24 cellular contexts compared by ENCODE assay signal in genomic region chr11:114264381-114264780, GRCh38. TPM values are rescaled to one million over a fixed set of nuclear protein-coding genes. Genes with fewer than 3 reads are reported as not detected.
DNase-seq lines count a peak whose midpoint lies in the region; ATAC-seq, FAIRE-seq and TF ChIP-seq lines count a peak whose summit lies in the region.
"Had no signal": no experiment of that assay in that cellular context is flagged by ENCODE, and none has a peak within 500 bp of the region (broad histone marks: within the 10 kb centered on the region; RNA-seq: fewer than 3 reads in every experiment).

No MANE protein-coding gene starts in this region.

- BruUV-seq in HepG2 (replicated peaks; lab: Mats Ljungman, UMichigan): no TSS peak

- H3K27ac ChIP-seq in right lobe of liver (peak overlapping the region in 2 of 3 donors; percentile 68 to 80), HepG2 (ENCODE audit: extremely low read length, insufficient read depth, low read length) (no peak overlapping the region), upper lobe of right lung (no peak overlapping the region)
- H3K27ac ChIP-seq: 22Rv1; BLaER1 treated with 17β-estradiol and CSF1 and Interleukin-3, amounts not matched to agents 10 nM and 100 nM had no signal

- H3K4me2 ChIP-seq in HepG2 (ENCODE audit: low read depth, low read length): no peak overlapping the region
- H3K4me2 ChIP-seq: BLaER1 treated with 17β-estradiol and CSF1 and Interleukin-3, amounts not matched to agents 10 nM and 100 nM had no signal

- no peak for TF ChIP-seq CTCF in right lobe of liver (IDR thresholded peaks at IDR 0.05)
- no peak for TF ChIP-seq CTCF in HepG2 (CRISPR knock-in tag; IDR thresholded peaks at IDR 0.05)
- no peak for TF ChIP-seq CTCF in upper lobe of right lung (IDR thresholded peaks at IDR 0.05)

- no peak overlapping the region for H3K9ac ChIP-seq in HepG2 (ENCODE audit: insufficient read depth, low read depth, low read length)
- H3K9ac ChIP-seq: BLaER1 treated with 17β-estradiol and CSF1 and Interleukin-3, amounts not matched to agents 10 nM and 100 nM had no signal

- CTCF ChIA-PET in HepG2 (lab: Yijun Ruan, JAX; ENCODE audit: low intra/inter-chr PET ratio, low total read pairs): no interaction called here

- H3K27me3 ChIP-seq in right lobe of liver: no peaks in the 10 kb centered on the region
- peaks cover 4 to 10% of the 10 kb centered on the region in 2 experiments; a peak in 2 of 5 replicates for H3K27me3 ChIP-seq in HepG2 (ENCODE audit: control insufficient read depth in 1 of 2, insufficient read depth in 2 of 2, low read length in 2 of 2)
- no peaks in the 10 kb centered on the region for H3K27me3 ChIP-seq in upper lobe of right lung
- H3K27me3 ChIP-seq: BLaER1 treated with 17β-estradiol and CSF1 and Interleukin-3, amounts not matched to agents 10 nM and 100 nM had no signal

- in situ Hi-C loops in HepG2 (cut with HindIII; ENCODE audit: extremely low pct_ligation_motif_present, low pct_unique_long_range_greater_than_20kb): loop anchor here (5.0 to 25.0 kb wide), 4 partner anchors 227 to 452 kb away; no protein-coding TSS in a partner anchor

- H4K20me1 ChIP-seq in HepG2 (ENCODE audit: insufficient read depth, low read length): no peaks in the 10 kb centered on the region

- TF ChIP-seq RAD21 in HepG2 (CRISPR knock-in tag; IDR thresholded peaks at IDR 0.05): no peak

- peaks cover 0 to 59% (median 26%) of the 10 kb centered on the region in 4 donors for H3K4me1 ChIP-seq in right lobe of liver
- no peaks in the 10 kb centered on the region for H3K4me1 ChIP-seq in HepG2 (ENCODE audit: insufficient read depth, low read length)
- peaks cover 16% of the 10 kb centered on the region for H3K4me1 ChIP-seq in upper lobe of right lung
- H3K4me1 ChIP-seq: BE2C, HAP-1 had no signal

- 58% methylated on average over 2 of the region's 2 CpGs for WGBS in right lobe of liver (ENCODE audit: insufficient coverage, low coverage, low lambda C conversion rate, missing lambda C conversion rate)
- 6% methylated on average over 2 of the region's 2 CpGs for WGBS in HepG2 (ENCODE audit: low lambda C conversion rate)

- ATAC-seq in right lobe of liver (no peak), HepG2 (no peak), upper lobe of right lung (no peak)
- ATAC-seq: GM12878 had no signal

- no peak for DNase-seq in right lobe of liver
- DNase-seq in HepG2 (ENCODE audit: low spot score): no peak
- peak; percentile 26 for DNase-seq in mesenteric fat pad (ENCODE audit: low spot score)
- peak; percentile 12 for DNase-seq in upper lobe of right lung
- DNase-seq in SHP77 treated with DMSO at 0.1 percent for 48 hours (lab: John Stamatoyannopoulos, UW): no peak
- no peak for DNase-seq in globus pallidus (ENCODE audit: low spot score)
- DNase-seq: BE2C; CD4-positive, alpha-beta T cell; CD8-positive, alpha-beta memory T cell; DMS 273 treated with DMSO at 0.1 percent for 48 hours; DMS79; EL; GDM1; GOT3; HFFc6 had no signal

- FAIRE-seq in HepG2 (lab: Jason Lieb, UNC): no peak
- FAIRE-seq: A204.1, D721Med, GM12878, GM18507, H54 had no signal

- TF ChIP-seq POLR2A in right lobe of liver (IDR thresholded peaks at IDR 0.05) (no peak), HepG2 (IDR thresholded peaks at IDR 0.05; ENCODE audit: insufficient read depth in 1 of 2, low read depth in 2 of 2, low read length in 2 of 2) (no peak)

- POLR2A ChIA-PET in HepG2 (lab: Yijun Ruan, JAX): no interaction called here

- no peak for TF ChIP-seq EP300 in HepG2 (IDR thresholded peaks at IDR 0.05; ENCODE audit: low read depth in 2 of 2, low read length in 2 of 2)
- no peak for TF ChIP-seq EP300 in HepG2 (CRISPR knock-in tag; IDR thresholded peaks at IDR 0.05; ENCODE audit: borderline replicate concordance)

- no peaks in the 10 kb centered on the region for H3K79me2 ChIP-seq in HepG2 (ENCODE audit: insufficient read depth, low read length)

- H2AFZ ChIP-seq in HepG2 (ENCODE audit: low read length): no peak overlapping the region

- H3K4me3 ChIP-seq in right lobe of liver: no peak overlapping the region
- H3K4me3 ChIP-seq in HepG2 (replicated peaks in 1 of 3; ENCODE audit: insufficient read depth in 1 of 3, low read depth in 2 of 3, low read length in 3 of 3): no peak overlapping the region
- no peak overlapping the region for H3K4me3 ChIP-seq in upper lobe of right lung
- H3K4me3 ChIP-seq: BLaER1 treated with 17β-estradiol and CSF1 and Interleukin-3, amounts not matched to agents 10 nM and 100 nM; GM12878; HAP-1 had no signal

- no peaks in the 10 kb centered on the region for H3K9me3 ChIP-seq in right lobe of liver
- H3K9me3 ChIP-seq in HepG2 (ENCODE audit: low read length): no peaks in the 10 kb centered on the region
- H3K9me3 ChIP-seq in upper lobe of right lung: no peaks in the 10 kb centered on the region
- H3K9me3 ChIP-seq: BE2C; BLaER1 treated with 17β-estradiol and CSF1 and Interleukin-3, amounts not matched to agents 10 nM and 100 nM; HAP-1 had no signal

- intact Hi-C loops in right lobe of liver (cut with DNase I): loop anchor here (5.0 to 10.0 kb wide), 3 partner anchors 240 to 367 kb away; no protein-coding TSS in a partner anchor
- intact Hi-C loops in HepG2 (cut with micrococcal nuclease; ENCODE audit: unreplicated experiment): loop anchor here (10.0 kb wide), 1 partner anchor 80 kb away; no protein-coding TSS in a partner anchor
- intact Hi-C loops in upper lobe of right lung (cut with DNase I): loop anchor here (5.0 to 10.0 kb wide), 2 partner anchors 227 to 370 kb away; no protein-coding TSS in a partner anchor

- H3K36me3 ChIP-seq in right lobe of liver (no peaks in the 10 kb centered on the region), HepG2 (replicated peaks in 1 of 2; ENCODE audit: control insufficient read depth in 1 of 2, insufficient read depth in 2 of 2, low read length in 2 of 2) (no peaks in the 10 kb centered on the region), upper lobe of right lung (no peaks in the 10 kb centered on the region)
- H3K36me3 ChIP-seq: BE2C; BLaER1 treated with 17β-estradiol and CSF1 and Interleukin-3, amounts not matched to agents 10 nM and 100 nM; HAP-1 had no signal

TF ChIP-seq in HepG2, 621 proteins besides CTCF, POLR2A, EP300 and RAD21 (continues in another document):
- TF ChIP-seq MATR3 (CRISPR knock-in tag; IDR thresholded peaks at IDR 0.05) (no peak), THAP8 (CRISPR knock-in tag; IDR thresholded peaks at IDR 0.05; ENCODE audit: borderline replicate concordance) (no peak), PPARG (CRISPR knock-in tag; conservative IDR thresholded peaks at IDR 0.05) (no peak), ZNF367 (CRISPR knock-in tag; IDR thresholded peaks at IDR 0.05; ENCODE audit: borderline replicate concordance) (no peak), ZFP41 (CRISPR knock-in tag; IDR thresholded peaks at IDR 0.05; ENCODE audit: borderline replicate concordance) (no peak), CBX1 (IDR thresholded peaks at IDR 0.05; ENCODE audit: low read depth) (no peak), ATM (IDR thresholded peaks at IDR 0.05; ENCODE audit: borderline replicate concordance) (no peak), ZFP62 (CRISPR knock-in tag; IDR thresholded peaks at IDR 0.05) (no peak), ZNF567 (CRISPR knock-in tag; IDR thresholded peaks at IDR 0.05; ENCODE audit: borderline replicate concordance) (no peak)

RNA-seq across cellular contexts. Expression of gene NNMT, which starts 31.8 kb away (rescaled TPM):
- total RNA-seq in right lobe of liver (1,000 to 10,000 TPM in 4 of 6 experiments, 100 to 1,000 TPM in 2; 634 to 3,368 (median 2,270) TPM), HepG2 (2016; rRNA removed; fragmentation: Illumina TruSeq; extraction: Trizol) (not detected in 2 replicates), mesenteric fat pad (1,405 TPM), upper lobe of right lung (349 TPM)
- total RNA-seq in HepG2 (2016; cell fraction: cytosol; rRNA removed; fragmentation: Illumina TruSeq; extraction: Trizol; ENCODE audit: low read depth): not detected in 2 replicates
- total RNA-seq in HepG2 (2016; cell fraction: insoluble cytoplasmic fraction; rRNA removed; fragmentation: Illumina TruSeq; extraction: Trizol): not detected in 2 replicates
- not detected in 2 replicates for total RNA-seq in HepG2 (2016; cell fraction: membrane; rRNA removed; fragmentation: Illumina TruSeq; extraction: Trizol)
- not detected in 2 replicates for total RNA-seq in HepG2 (2016; cell fraction: nucleus; rRNA removed; fragmentation: Illumina TruSeq; extraction: Trizol)
- polyA plus RNA-seq in HepG2 (2011; rRNA removed): 0.13 TPM in 1 of 2 replicates, not detected in the other
- 0.21 TPM in 1 of 2 replicates, not detected in the other for polyA plus RNA-seq in HepG2 (2011; cell fraction: cytosol; rRNA removed)
- polyA plus RNA-seq in HepG2 (2011; cell fraction: nucleus; rRNA removed): not detected in 2 replicates
- polyA plus RNA-seq in HepG2 (2012): not detected in 2 replicates
- not detected in 2 replicates for polyA plus RNA-seq in HepG2 (2016; cell fraction: cytosol; fragmentation: Illumina TruSeq; extraction: Trizol; ENCODE audit: low read depth)
- not detected in 2 replicates for polyA plus RNA-seq in HepG2 (2016; cell fraction: insoluble cytoplasmic fraction; fragmentation: Illumina TruSeq; extraction: Trizol; ENCODE audit: low read depth)
- polyA plus RNA-seq in HepG2 (2016; cell fraction: membrane; fragmentation: Illumina TruSeq; extraction: Trizol; ENCODE audit: low read depth): not detected in 2 replicates
- polyA plus RNA-seq in HepG2 (2016; cell fraction: nucleus; fragmentation: Illumina TruSeq; extraction: Trizol; ENCODE audit: insufficient read depth, low read depth): not detected in 2 replicates
- 129 TPM in 1 of 2 replicates, not detected in the other for polyA minus RNA-seq in HepG2 (2011; rRNA and poly(A)+ RNA removed; ENCODE audit: low replicate concordance)
- polyA minus RNA-seq in HepG2 (2011; cell fraction: cytosol; rRNA and poly(A)+ RNA removed): 1.6 and 1.8 TPM in 2 replicates
- polyA minus RNA-seq in HepG2 (2011; cell fraction: nucleus; rRNA and poly(A)+ RNA removed): 1.4 and 1.5 TPM in 2 replicates
- total RNA-seq: CD4-positive, alpha-beta T cell; CD8-positive, alpha-beta memory T cell; GM12878 had no signal
- polyA plus RNA-seq: CD14-positive monocyte; CD8-positive, alpha-beta memory T cell had no signal

Comparison
In these comparisons a context has a peak if more than half of its experiments do, and no peak if none do; other contexts are left out.
1. H3K27ac ChIP-seq: peak in right lobe of liver (2 of 3); none in HepG2 (single experiment) and upper lobe of right lung (single experiment).
2. RNA of gene NNMT, which starts 31.8 kb away (total RNA-seq): 634 to 3,368 TPM in right lobe of liver, 1,405 TPM in mesenteric fat pad (single experiment) and 349 TPM in upper lobe of right lung (single experiment); not detected in HepG2; every median in the first group is over 100 times any median in the second.
3. DNase-seq: peak in mesenteric fat pad (single experiment) and upper lobe of right lung (single experiment); none in right lobe of liver (0 of 3), HepG2 (single experiment), SHP77 treated with DMSO at 0.1 percent for 48 hours (single experiment) and globus pallidus (single experiment).